Comparison of ENCODE assay signal across 2 cellular contexts in genomic region chr9:113558632-113559502, GRCh38.
TF ChIP-seq lines count a peak whose summit lies in the region.

No MANE protein-coding gene starts in this region.

TF ChIP-seq in IMR-90, 13 proteins besides CTCF, POLR2A, EP300 and RAD21:
- TF ChIP-seq USF2 (IDR thresholded peaks at IDR 0.05; ENCODE audit: low read depth, low read length) (peak; percentile 25; the same call in 1 of the 2 replicates), RCOR1 (IDR thresholded peaks at IDR 0.05; ENCODE audit: insufficient replicate concordance, low read length) (peak; percentile 8), MAFK (IDR thresholded peaks at IDR 0.05; ENCODE audit: low read depth, low read length) (peak; percentile 14; the same call in 1 of the 2 replicates), CHD1 (IDR thresholded peaks at IDR 0.05; ENCODE audit: low read depth, low read length) (no peak), MXI1 (IDR thresholded peaks at IDR 0.05; ENCODE audit: borderline replicate concordance, low read depth, low read length) (no peak), FOS (IDR thresholded peaks at IDR 0.05; ENCODE audit: low read depth, low read length) (peak; percentile 32; the same call in 1 of the 2 replicates)

TF ChIP-seq in GM12878, 131 proteins besides CTCF, POLR2A, EP300 and RAD21:
- TF ChIP-seq ZNF384 (IDR thresholded peaks at IDR 0.05; ENCODE audit: borderline replicate concordance, low read depth, low read length) (no peak), WRNIP1 (IDR thresholded peaks at IDR 0.05; ENCODE audit: borderline replicate concordance, low read depth, low read length) (no peak), ZZZ3 (IDR thresholded peaks at IDR 0.05; ENCODE audit: control insufficient read depth, insufficient read length, low read depth) (no peak), ZNF622 (IDR thresholded peaks at IDR 0.05) (no peak), BHLHE40 (IDR thresholded peaks at IDR 0.05; ENCODE audit: borderline replicate concordance in 1 of 2, low read depth in 2 of 2, low read length in 1 of 2) (no peak), ZBED1 (IDR thresholded peaks at IDR 0.05; ENCODE audit: borderline replicate concordance) (no peak), BCL3 (IDR thresholded peaks at IDR 0.05; ENCODE audit: borderline replicate concordance, insufficient read depth, low read depth, low read length, poor library complexity, severe bottlenecking) (no peak)
